ENCODE assay signal across 8 cellular contexts in genomic region chr7:100478966-100479660, GRCh38. TPM values are rescaled to one million over a fixed set of nuclear protein-coding genes. Genes with fewer than 3 reads are reported as not detected.
DNase-seq lines count a peak whose midpoint lies in the region; ATAC-seq and TF ChIP-seq lines count a peak whose summit lies in the region.

TSC22D4 (minus strand) TSS chr7:100479214; CDS start chr7:100478038, 1,176 bp downstream.

- H3K9me3 Mint-ChIP-seq in activated T-helper 2 cell treated with anti-CD3 and anti-CD28 coated beads, Interferon-gamma antibody, Interleukin-2, Interleukin-4, amounts not matched to agents 10 μg/mL and 5 μg/mL and 100 μg/mL, durations not matched to agents 14 hours and 24 hours and 36 hours: no peaks in the 10 kb centered on the region
- peaks cover 0 to 2% (median 0%) of the 10 kb centered on the region in 9 donors for H3K9me3 Mint-ChIP-seq in naive thymus-derived CD8-positive, alpha-beta T cell
- H3K9me3 Mint-ChIP-seq in stimulated activated memory B cell treated with anti-CD40 and anti-IgM and Interleukin-4, amounts not matched to agents 10 μg/mL and 1 μg/mL and 100 μg/mL, for 72 hours: no peaks in the 10 kb centered on the region

- peaks cover 30% of the 10 kb centered on the region for H3K36me3 Mint-ChIP-seq in activated T-helper 2 cell treated with anti-CD3 and anti-CD28 coated beads, Interferon-gamma antibody, Interleukin-2, Interleukin-4, amounts not matched to agents 10 μg/mL and 5 μg/mL and 100 μg/mL, durations not matched to agents 14 hours and 24 hours and 36 hours (ENCODE audit: low read depth)
- peaks cover 0 to 27% (median 0%) of the 10 kb centered on the region in 3 donors for H3K36me3 Mint-ChIP-seq in naive thymus-derived CD8-positive, alpha-beta T cell
- H3K36me3 Mint-ChIP-seq in stimulated activated memory B cell treated with anti-CD40 and anti-IgM and Interleukin-4, amounts not matched to agents 10 μg/mL and 1 μg/mL and 100 μg/mL, for 72 hours: peaks cover 27% of the 10 kb centered on the region

- intact Hi-C loops in activated T-helper 2 cell treated with anti-CD3 and anti-CD28 coated beads, Interferon-gamma antibody, Interleukin-2, Interleukin-4, amounts not matched to agents 10 μg/mL and 5 μg/mL and 100 μg/mL, durations not matched to agents 14 hours and 24 hours and 36 hours (cut with micrococcal nuclease): loop anchor here (1.0 to 10.0 kb wide), 6 partner anchors 50 to 196 kb away; partner anchors contain the start of genes AGFG2, FBXO24, GNB2 and LRCH4

- TF ChIP-seq CTCF in fibroblast of mammary gland (conservative IDR thresholded peaks at IDR 0.05; ENCODE audit: control insufficient read depth, insufficient read depth, low read depth, low read length): no peak

- POLR2A ChIA-PET in naive thymus-derived CD8-positive, alpha-beta T cell (lab: Charles Lee): interaction anchor here (0.5 to 5.9 kb wide), 22 partner anchors 8 to 657 kb away, joined by 3 to 60 read pairs (median 7); partner anchors contain the start of genes FBXO24, LRCH4, MEPCE and MOSPD3

- H3K4me3 ChIP-seq in fibroblast of mammary gland (ENCODE audit: control insufficient read depth, low read depth, low read length): peak within 1 kb of the TSS; percentile 92

- peaks cover 26% of the 10 kb centered on the region for H3K4me1 Mint-ChIP-seq in activated T-helper 2 cell treated with anti-CD3 and anti-CD28 coated beads, Interferon-gamma antibody, Interleukin-2, Interleukin-4, amounts not matched to agents 10 μg/mL and 5 μg/mL and 100 μg/mL, durations not matched to agents 14 hours and 24 hours and 36 hours (ENCODE audit: low read depth)
- peaks cover 15 to 51% (median 48%) of the 10 kb centered on the region in 4 donors for H3K4me1 Mint-ChIP-seq in naive thymus-derived CD8-positive, alpha-beta T cell
- H3K4me1 Mint-ChIP-seq in stimulated activated memory B cell treated with anti-CD40 and anti-IgM and Interleukin-4, amounts not matched to agents 10 μg/mL and 1 μg/mL and 100 μg/mL, for 72 hours: peaks cover 44% of the 10 kb centered on the region

- ATAC-seq in GM21825 (IDR thresholded peaks at IDR 0.05; ENCODE audit: unreplicated experiment): peak; percentile 61
- peak; percentile 74 to 76 for ATAC-seq in naive thymus-derived CD8-positive, alpha-beta T cell
- ATAC-seq in stimulated activated memory B cell treated with anti-CD40 and anti-IgM and Interleukin-4, amounts not matched to agents 10 μg/mL and 1 μg/mL and 100 μg/mL, for 72 hours: peak; percentile 85

- H3K4me3 Mint-ChIP-seq in activated T-helper 2 cell treated with anti-CD3 and anti-CD28 coated beads, Interferon-gamma antibody, Interleukin-2, Interleukin-4, amounts not matched to agents 10 μg/mL and 5 μg/mL and 100 μg/mL, durations not matched to agents 14 hours and 24 hours and 36 hours (ENCODE audit: low read depth): peak within 1 kb of the TSS; percentile 99
- H3K4me3 Mint-ChIP-seq in naive thymus-derived CD8-positive, alpha-beta T cell: peak within 1 kb of the TSS; percentile 88 to 100 (median 93)
- peak within 1 kb of the TSS; percentile 84 for H3K4me3 Mint-ChIP-seq in stimulated activated memory B cell treated with anti-CD40 and anti-IgM and Interleukin-4, amounts not matched to agents 10 μg/mL and 1 μg/mL and 100 μg/mL, for 72 hours

- H3K27me3 Mint-ChIP-seq in activated T-helper 2 cell treated with anti-CD3 and anti-CD28 coated beads, Interferon-gamma antibody, Interleukin-2, Interleukin-4, amounts not matched to agents 10 μg/mL and 5 μg/mL and 100 μg/mL, durations not matched to agents 14 hours and 24 hours and 36 hours (ENCODE audit: low read depth): no peaks in the 10 kb centered on the region
- H3K27me3 Mint-ChIP-seq in naive thymus-derived CD8-positive, alpha-beta T cell: no peaks in the 10 kb centered on the region
- H3K27me3 Mint-ChIP-seq in stimulated activated memory B cell treated with anti-CD40 and anti-IgM and Interleukin-4, amounts not matched to agents 10 μg/mL and 1 μg/mL and 100 μg/mL, for 72 hours: no peaks in the 10 kb centered on the region

- H3K27ac Mint-ChIP-seq in activated T-helper 2 cell treated with anti-CD3 and anti-CD28 coated beads, Interferon-gamma antibody, Interleukin-2, Interleukin-4, amounts not matched to agents 10 μg/mL and 5 μg/mL and 100 μg/mL, durations not matched to agents 14 hours and 24 hours and 36 hours: peak within 1 kb of the TSS; percentile 88
- peak within 1 kb of the TSS; percentile 78 to 96 (median 88) for H3K27ac Mint-ChIP-seq in naive thymus-derived CD8-positive, alpha-beta T cell
- peak within 1 kb of the TSS; percentile 87 for H3K27ac Mint-ChIP-seq in stimulated activated memory B cell treated with anti-CD40 and anti-IgM and Interleukin-4, amounts not matched to agents 10 μg/mL and 1 μg/mL and 100 μg/mL, for 72 hours

- DNase-seq in DMS53 treated with DMSO at 0.1 percent for 48 hours (lab: John Stamatoyannopoulos, UW; ENCODE audit: unreplicated experiment) (peak; percentile 86), LoVo (ENCODE audit: low spot score) (peak; percentile 96), fibroblast of mammary gland (ENCODE audit: low read depth) (peak; percentile 92)
- DNase-seq in activated T-helper 2 cell treated with anti-CD3 and anti-CD28 coated beads, Interferon-gamma antibody, Interleukin-2, Interleukin-4, amounts not matched to agents 10 μg/mL and 5 μg/mL and 100 μg/mL, durations not matched to agents 14 hours and 24 hours and 36 hours (ENCODE audit: low spot score): peak; percentile 86
- DNase-seq in naive thymus-derived CD8-positive, alpha-beta T cell: peak; percentile 85 to 98 (median 95)

- peak; percentile 93 for TF ChIP-seq POLR2A in Raji (IDR thresholded peaks at IDR 0.05; ENCODE audit: insufficient read depth, low read depth, low read length)

RNA-seq across cellular contexts. Expression of gene TSC22D4, which starts in this region (rescaled TPM):
- 103 and 106 TPM in 2 replicates for total RNA-seq in activated T-helper 2 cell treated with anti-CD3 and anti-CD28 coated beads, Interferon-gamma antibody, Interleukin-2, Interleukin-4, amounts not matched to agents 10 μg/mL and 5 μg/mL and 100 μg/mL, durations not matched to agents 14 hours and 24 hours and 36 hours
- total RNA-seq in naive thymus-derived CD8-positive, alpha-beta T cell: 100 to 1,000 TPM; 128 to 129 TPM
- 10 to 100 TPM; 30.3 to 35.9 (median 31.0) TPM for polyA plus RNA-seq in naive thymus-derived CD8-positive, alpha-beta T cell

Comparison
In these comparisons a context has a peak if more than half of its experiments do, and no peak if none do; other contexts are left out.
1. Peak in every context shown above with its lines: DNase-seq, ATAC-seq and H3K4me3 ChIP-seq.